31 cellular contexts compared by ENCODE assay signal in genomic region chr3:119156868-119157267, GRCh38. TPM values are rescaled to one million over a fixed set of nuclear protein-coding genes. Genes with fewer than 3 reads are reported as not detected.
"Had no signal": no experiment of that assay in that cellular context is flagged by ENCODE, and none has a peak within 500 bp of the region (broad histone marks: within the 10 kb centered on the region; RNA-seq: fewer than 3 reads in every experiment).

No MANE protein-coding gene starts in this region.

- H3K27ac ChIP-seq: ascending aorta, body of pancreas, RWPE1, SJCRH30, VCaP had no signal

- DNase-seq: activated CD4-positive, alpha-beta memory T cell treated with anti-CD3 and anti-CD28 coated beads for 36 hours; activated CD4-positive, alpha-beta T cell treated with anti-CD3 and anti-CD28 coated beads, Interleukin-2, amount 10 ng/mL, durations not matched to agents 7 days and 5 days; activated CD4-positive, CD25-positive, alpha-beta regulatory T cell; activated CD8-positive, alpha-beta memory T cell treated with anti-CD3 and anti-CD28 coated beads for 24 hours; activated effector memory CD4-positive, alpha-beta T cell treated with anti-CD3 and anti-CD28 coated beads, Interleukin-2, amount 50 U/mL, for 16 hours; activated naive CD4-positive, alpha-beta T cell treated with Interleukin-2 at 50 U/mL for 16 hours; activated naive CD8-positive, alpha-beta T cell treated with anti-CD3 and anti-CD28 coated beads, Interleukin-2, amount 50 U/mL, for 24 hours; activated T-cell treated with anti-CD3 and anti-CD28 coated beads, Interleukin-2, amount 50 U/mL, for 4 hours; amniotic stem cell; body of pancreas; central memory CD4-positive, alpha-beta T cell; NCI-H1105; NCI-H1436; NCI-H1694 treated with DMSO at 0.1 percent for 48 hours; NCI-H2029 treated with DMSO at 0.1 percent for 48 hours; NCI-H345; NCI-H510A treated with DMSO at 0.1 percent for 48 hours; NCI-H69; Right ventricle myocardium superior; SJCRH30; SK-N-SH; T-cell; T-helper 2 cell; T1000 had no signal

- ATAC-seq: activated naive CD4-positive, alpha-beta T cell treated with anti-CD3 and anti-CD28 coated beads, Interleukin-2, amount 50 U/mL, for 72 hours; activated naive CD8-positive, alpha-beta T cell treated with anti-CD3 and anti-CD28 coated beads, Interleukin-2, amount 50 U/mL, for 24 hours; activated T-cell treated with anti-CD3 and anti-CD28 coated beads, Interleukin-2, amount 50 U/mL, for 4 hours; body of pancreas; Panc1; T-cell had no signal

- H3K4me2 ChIP-seq: SK-N-SH had no signal

- H3K4me1 ChIP-seq: ascending aorta, SJCRH30 had no signal

- H3K9me2 ChIP-seq: SK-N-SH had no signal

- H3K4me3 ChIP-seq: ascending aorta, body of pancreas, SJCRH30 had no signal

- H3K9ac ChIP-seq: SK-N-SH had no signal

- H3K27me3 ChIP-seq: ascending aorta, body of pancreas, SJCRH30 had no signal

- H3K36me3 ChIP-seq: ascending aorta, SJCRH30 had no signal

- H3K9me3 ChIP-seq: body of pancreas, SJCRH30 had no signal

RNA-seq across cellular contexts. Expression of gene TEX55, which starts 10.9 kb away (rescaled TPM):
- total RNA-seq: activated CD4-positive, alpha-beta memory T cell treated with anti-CD3 and anti-CD28 coated beads for 36 hours; activated CD4-positive, alpha-beta T cell treated with anti-CD3 and anti-CD28 coated beads, Interleukin-2, amount 10 ng/mL, durations not matched to agents 7 days and 5 days; activated naive CD4-positive, alpha-beta T cell treated with anti-CD3 and anti-CD28 coated beads, Interleukin-2, amount 50 U/mL, for 72 hours; activated T-cell treated with anti-CD3 and anti-CD28 coated beads, Interleukin-2, amount 50 U/mL, for 4 hours; ascending aorta; body of pancreas; bronchial epithelial cell; chondrocyte; Right ventricle myocardium superior; T-cell had no signal
- polyA plus RNA-seq: SK-N-SH had no signal

RNA-seq across cellular contexts. Expression of gene UPK1B, which starts 16.5 kb away (rescaled TPM):
- total RNA-seq: activated CD4-positive, alpha-beta memory T cell treated with anti-CD3 and anti-CD28 coated beads for 36 hours; activated CD4-positive, alpha-beta T cell treated with anti-CD3 and anti-CD28 coated beads, Interleukin-2, amount 10 ng/mL, durations not matched to agents 7 days and 5 days; activated T-cell treated with anti-CD3 and anti-CD28 coated beads, Interleukin-2, amount 50 U/mL, for 4 hours; ascending aorta; chondrocyte; Right ventricle myocardium superior; SJCRH30; T-cell had no signal
- polyA plus RNA-seq: SK-N-SH had no signal
